40 cellular contexts compared by ENCODE assay signal in the genomic region with DNA sequence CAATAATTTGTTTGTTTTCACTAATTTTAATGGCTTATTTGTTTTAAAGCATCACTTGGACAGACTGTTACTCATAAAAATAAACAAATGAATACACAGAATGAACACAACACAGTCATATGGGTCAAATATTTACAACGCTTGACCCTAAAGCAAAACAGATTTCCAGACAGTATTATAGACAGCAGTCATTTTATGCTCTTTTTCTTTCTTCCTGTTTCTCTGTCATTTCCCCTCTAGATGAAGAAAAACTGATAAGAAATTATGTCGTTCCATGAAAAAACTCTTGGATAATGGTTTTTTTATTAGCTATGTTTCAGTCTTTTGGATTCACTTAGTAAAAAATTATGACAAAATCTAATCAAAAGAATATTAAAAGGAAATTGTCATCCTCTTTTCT.
"Had no signal": no experiment of that assay in that cellular context is flagged by ENCODE, and none has a peak within 500 bp of the region (broad histone marks: within the 10 kb centered on the region; RNA-seq: fewer than 3 reads in every experiment).

No MANE protein-coding gene starts in this region.

- H3K36me3 Mint-ChIP-seq: activated naive CD4-positive, alpha-beta T cell treated with anti-CD3 and anti-CD28 coated beads, Interleukin-2, amount 50 U/mL, for 24 hours; activated naive CD4-positive, alpha-beta T cell treated with anti-CD3 and anti-CD28 coated beads, Interleukin-2, amount 50 U/mL, for 72 hours; activated naive CD8-positive, alpha-beta T cell; activated naive CD8-positive, alpha-beta T cell treated with anti-CD3 and anti-CD28 coated beads for 36 hours; activated naive CD8-positive, alpha-beta T cell treated with anti-CD3 and anti-CD28 coated beads, Interleukin-2, amount 10 ng/mL, durations not matched to agents 7 days and 5 days; brain had no signal

- DNase-seq: activated effector memory CD4-positive, alpha-beta T cell treated with anti-CD3 and anti-CD28 coated beads, Interleukin-2, amount 50 U/mL, for 16 hours; activated effector memory CD4-positive, alpha-beta T cell treated with Interleukin-2 at 50 U/mL for 16 hours; activated gamma-delta T cell; activated gamma-delta T cell treated with Interleukin-2 at 50 U/mL for 16 hours; activated naive CD4-positive, alpha-beta T cell; activated naive CD4-positive, alpha-beta T cell treated with anti-CD3 and anti-CD28 coated beads for 36 hours; activated naive CD4-positive, alpha-beta T cell treated with anti-CD3 and anti-CD28 coated beads, Interleukin-2, amount 50 U/mL, for 16 hours; activated naive CD4-positive, alpha-beta T cell treated with Interleukin-2 at 50 U/mL for 16 hours; activated naive CD8-positive, alpha-beta T cell treated with anti-CD3 and anti-CD28 coated beads for 36 hours; activated naive CD8-positive, alpha-beta T cell treated with anti-CD3 and anti-CD28 coated beads, Interleukin-2, amount 10 ng/mL, durations not matched to agents 7 days and 5 days; activated naive CD8-positive, alpha-beta T cell treated with anti-CD3 and anti-CD28 coated beads, Interleukin-2, amount 50 U/mL, for 24 hours; activated T-cell treated with anti-CD3 and anti-CD28 coated beads for 4 hours; activated T-cell treated with anti-CD3 and anti-CD28 coated beads, Interleukin-2, amount 50 U/mL, for 1 hour; activated T-cell treated with anti-CD3 and anti-CD28 coated beads, Interleukin-2, amount 50 U/mL, for 24 hours; activated T-cell treated with anti-CD3 and anti-CD28 coated beads, Interleukin-2, amount 50 U/mL, for 4 hours; activated T-cell treated with anti-CD3 and anti-CD28 coated beads, Interleukin-2, amount 50 U/mL, for 48 hours; activated T-cell treated with anti-CD3 and anti-CD28 coated beads, Interleukin-2, amount 50 U/mL, for 72 hours; adrenal gland; amniotic stem cell; amygdala; anterior cingulate cortex; aorta; body of pancreas; brain microvascular endothelial cell; caudate nucleus; central memory CD4-positive, alpha-beta T cell; cerebellar nuclear complex had no signal

- FAIRE-seq: astrocyte, bronchial epithelial cell had no signal

- H3K36me3 ChIP-seq: adrenal gland, ascending aorta, brain microvascular endothelial cell, breast epithelium, cardiac muscle cell had no signal

- H3K9me3 ChIP-seq: adrenal gland, ascending aorta, body of pancreas, breast epithelium had no signal

- H3K4me1 ChIP-seq: adrenal gland, ascending aorta, body of pancreas, breast epithelium had no signal

- H3K4me3 ChIP-seq: adrenal gland, ascending aorta, body of pancreas, breast epithelium, cardiac muscle cell had no signal

- H3K27ac ChIP-seq: adrenal gland, ascending aorta, body of pancreas, brain microvascular endothelial cell, breast epithelium, cardiac muscle cell had no signal

- ATAC-seq: activated naive CD4-positive, alpha-beta T cell treated with anti-CD3 and anti-CD28 coated beads, Interleukin-2, amount 50 U/mL, for 72 hours; activated naive CD8-positive, alpha-beta T cell treated with anti-CD3 and anti-CD28 coated beads, Interleukin-2, amount 50 U/mL, for 24 hours; activated T-cell treated with anti-CD3 and anti-CD28 coated beads, Interleukin-2, amount 50 U/mL, for 4 hours; activated T-cell treated with anti-CD3 and anti-CD28 coated beads, Interleukin-2, amount 50 U/mL, for 72 hours; activated T-helper 17 cell treated with anti-CD3 and anti-CD28 coated beads, Interleukin-2, amount 50 U/mL, for 72 hours; body of pancreas had no signal

- H3K27ac Mint-ChIP-seq: activated naive CD4-positive, alpha-beta T cell treated with anti-CD3 and anti-CD28 coated beads for 36 hours; activated naive CD4-positive, alpha-beta T cell treated with anti-CD3 and anti-CD28 coated beads, Interleukin-2, amount 50 U/mL, for 24 hours; activated naive CD4-positive, alpha-beta T cell treated with anti-CD3 and anti-CD28 coated beads, Interleukin-2, amount 50 U/mL, for 72 hours; activated naive CD8-positive, alpha-beta T cell; activated naive CD8-positive, alpha-beta T cell treated with anti-CD3 and anti-CD28 coated beads for 36 hours; activated naive CD8-positive, alpha-beta T cell treated with anti-CD3 and anti-CD28 coated beads, Interleukin-2, amount 10 ng/mL, durations not matched to agents 7 days and 5 days; activated naive CD8-positive, alpha-beta T cell treated with anti-CD3 and anti-CD28 coated beads, Interleukin-2, amount 50 U/mL, for 24 hours; activated T-cell treated with anti-CD3 and anti-CD28 coated beads, Interleukin-2, amount 50 U/mL, for 24 hours; activated T-cell treated with anti-CD3 and anti-CD28 coated beads, Interleukin-2, amount 50 U/mL, for 72 hours; activated T-helper 1 cell treated with anti-CD3 and anti-CD28 coated beads, Interleukin-12 subunit alpha, Interleukin-12 subunit beta, Interleukin-2, Interleukin-4 antibody, amounts not matched to agents 30 ng/mL and 10 ng/mL and 1 ng/mL, durations not matched to agents 14 hours and 24 hours and 36 hours; activated T-helper 17 cell treated with anti-CD3 and anti-CD28 coated beads, Interleukin-2, amount 50 U/mL, for 72 hours; activated T-helper 2 cell treated with anti-CD3 and anti-CD28 coated beads, Interferon-gamma antibody, Interleukin-2, Interleukin-4, amounts not matched to agents 10 μg/mL and 5 μg/mL and 100 μg/mL, durations not matched to agents 14 hours and 24 hours and 36 hours; brain had no signal

- H3K4me1 Mint-ChIP-seq: activated naive CD4-positive, alpha-beta T cell treated with anti-CD3 and anti-CD28 coated beads, Interleukin-2, amount 50 U/mL, for 24 hours; activated naive CD8-positive, alpha-beta T cell treated with anti-CD3 and anti-CD28 coated beads for 36 hours; activated naive CD8-positive, alpha-beta T cell treated with anti-CD3 and anti-CD28 coated beads, Interleukin-2, amount 10 ng/mL, durations not matched to agents 7 days and 5 days; activated naive CD8-positive, alpha-beta T cell treated with anti-CD3 and anti-CD28 coated beads, Interleukin-2, amount 50 U/mL, for 24 hours; activated T-helper 17 cell treated with anti-CD3 and anti-CD28 coated beads, Interleukin-2, amount 50 U/mL, for 72 hours; brain; central memory CD8-positive, alpha-beta T cell had no signal

- H3K27me3 ChIP-seq: adrenal gland, ascending aorta, body of pancreas, brain microvascular endothelial cell, breast epithelium, cardiac muscle cell had no signal

- H3K9me3 Mint-ChIP-seq: activated naive CD8-positive, alpha-beta T cell treated with anti-CD3 and anti-CD28 coated beads for 36 hours; activated naive CD8-positive, alpha-beta T cell treated with anti-CD3 and anti-CD28 coated beads, Interleukin-2, amount 10 ng/mL, durations not matched to agents 7 days and 5 days; activated naive CD8-positive, alpha-beta T cell treated with anti-CD3 and anti-CD28 coated beads, Interleukin-2, amount 50 U/mL, for 24 hours; activated T-cell treated with anti-CD3 and anti-CD28 coated beads, Interleukin-2, amount 50 U/mL, for 24 hours; activated T-cell treated with anti-CD3 and anti-CD28 coated beads, Interleukin-2, amount 50 U/mL, for 72 hours; activated T-helper 1 cell treated with anti-CD3 and anti-CD28 coated beads, Interleukin-12 subunit alpha, Interleukin-12 subunit beta, Interleukin-2, Interleukin-4 antibody, amounts not matched to agents 30 ng/mL and 10 ng/mL and 1 ng/mL, durations not matched to agents 14 hours and 24 hours and 36 hours; activated T-helper 2 cell treated with anti-CD3 and anti-CD28 coated beads, Interferon-gamma antibody, Interleukin-2, Interleukin-4, amounts not matched to agents 10 μg/mL and 5 μg/mL and 100 μg/mL, durations not matched to agents 14 hours and 24 hours and 36 hours; brain had no signal

- H3K4me3 Mint-ChIP-seq: activated naive CD4-positive, alpha-beta T cell treated with anti-CD3 and anti-CD28 coated beads for 36 hours; activated naive CD4-positive, alpha-beta T cell treated with anti-CD3 and anti-CD28 coated beads, Interleukin-2, amount 50 U/mL, for 24 hours; activated naive CD8-positive, alpha-beta T cell; activated naive CD8-positive, alpha-beta T cell treated with anti-CD3 and anti-CD28 coated beads for 36 hours; activated naive CD8-positive, alpha-beta T cell treated with anti-CD3 and anti-CD28 coated beads, Interleukin-2, amount 10 ng/mL, durations not matched to agents 7 days and 5 days; activated naive CD8-positive, alpha-beta T cell treated with anti-CD3 and anti-CD28 coated beads, Interleukin-2, amount 50 U/mL, for 24 hours; activated T-cell treated with anti-CD3 and anti-CD28 coated beads, Interleukin-2, amount 50 U/mL, for 24 hours; activated T-cell treated with anti-CD3 and anti-CD28 coated beads, Interleukin-2, amount 50 U/mL, for 4 hours; activated T-cell treated with anti-CD3 and anti-CD28 coated beads, Interleukin-2, amount 50 U/mL, for 72 hours; activated T-helper 1 cell treated with anti-CD3 and anti-CD28 coated beads, Interleukin-12 subunit alpha, Interleukin-12 subunit beta, Interleukin-2, Interleukin-4 antibody, amounts not matched to agents 30 ng/mL and 10 ng/mL and 1 ng/mL, durations not matched to agents 14 hours and 24 hours and 36 hours; activated T-helper 17 cell treated with anti-CD3 and anti-CD28 coated beads, Interleukin-2, amount 50 U/mL, for 72 hours; brain; central memory CD8-positive, alpha-beta T cell had no signal

- H3K27me3 Mint-ChIP-seq: activated naive CD4-positive, alpha-beta T cell treated with anti-CD3 and anti-CD28 coated beads, Interleukin-2, amount 50 U/mL, for 24 hours; activated naive CD8-positive, alpha-beta T cell; activated naive CD8-positive, alpha-beta T cell treated with anti-CD3 and anti-CD28 coated beads for 36 hours; activated naive CD8-positive, alpha-beta T cell treated with anti-CD3 and anti-CD28 coated beads, Interleukin-2, amount 10 ng/mL, durations not matched to agents 7 days and 5 days; activated naive CD8-positive, alpha-beta T cell treated with anti-CD3 and anti-CD28 coated beads, Interleukin-2, amount 50 U/mL, for 24 hours; activated T-cell treated with anti-CD3 and anti-CD28 coated beads, Interleukin-2, amount 50 U/mL, for 24 hours; activated T-helper 17 cell treated with anti-CD3 and anti-CD28 coated beads, Interleukin-2, amount 50 U/mL, for 72 hours; brain; central memory CD8-positive, alpha-beta T cell had no signal
